ENCODE assay signal across 8 cellular contexts in the genomic region with DNA sequence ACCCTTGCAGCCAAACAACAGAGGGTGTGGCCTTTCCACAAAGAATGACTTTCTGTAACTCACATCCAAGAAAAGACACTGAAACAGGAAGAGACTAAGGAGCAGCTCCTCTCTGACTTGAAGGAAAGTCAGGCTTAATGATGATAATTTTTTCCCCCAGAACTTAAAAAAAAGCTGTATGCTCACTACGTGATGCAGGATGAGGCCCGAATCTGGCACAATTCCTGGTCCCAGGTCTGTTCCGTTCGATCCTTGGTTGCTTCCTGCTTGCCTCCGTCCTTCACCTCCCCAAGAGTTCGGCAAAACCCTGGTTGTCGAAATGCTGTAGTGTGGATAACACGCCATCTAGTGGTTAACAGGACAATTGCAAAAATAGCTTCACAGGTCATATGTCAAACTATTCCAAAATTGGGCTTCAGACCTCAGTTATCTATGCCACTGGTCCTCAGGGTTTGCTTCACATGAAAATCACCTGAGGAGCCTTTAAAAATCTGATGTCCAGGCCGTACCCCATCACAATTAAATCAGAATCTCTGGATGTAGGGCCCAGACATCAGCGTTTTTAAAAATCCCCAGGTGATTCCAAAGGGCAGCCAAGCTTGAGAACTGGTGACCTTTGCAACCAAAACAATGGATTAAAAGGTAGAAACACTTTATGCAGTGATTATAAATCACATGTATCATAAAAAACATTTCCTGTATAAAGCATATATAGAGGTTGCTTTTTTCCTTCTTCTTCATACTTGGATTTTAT. TPM values are rescaled to one million over a fixed set of nuclear protein-coding genes. Genes with fewer than 3 reads are reported as not detected.
DNase-seq lines count a peak whose midpoint lies in the region; ATAC-seq, FAIRE-seq and TF ChIP-seq lines count a peak whose summit lies in the region.

No MANE protein-coding gene starts in this region.

- peaks cover 7% of the 10 kb centered on the region for H3K4me1 Mint-ChIP-seq in activated CD4-positive, alpha-beta T cell treated with anti-CD3 and anti-CD28 coated beads, Interleukin-2, amount 10 ng/mL, durations not matched to agents 7 days and 5 days
- H3K4me1 Mint-ChIP-seq in mesothelial cell of epicardium, result no peaks in the 10 kb centered on the region
- peaks cover 8% of the 10 kb centered on the region for H3K4me1 Mint-ChIP-seq in stimulated activated naive CD8-positive, alpha-beta T cell treated with anti-CD3 and anti-CD28 coated beads, Interleukin-15, Interleukin-2, amounts not matched to agents 100 ng/mL and 50 ng/mL, for 24 hours (ENCODE audit: low read depth)

- peak; percentile 94 for TF ChIP-seq CTCF in mesothelial cell of epicardium (IDR thresholded peaks at IDR 0.05; ENCODE audit: unreplicated experiment)

- H3K9me3 Mint-ChIP-seq in activated CD4-positive, alpha-beta T cell treated with anti-CD3 and anti-CD28 coated beads, Interleukin-2, amount 10 ng/mL, durations not matched to agents 7 days and 5 days, result no peaks in the 10 kb centered on the region
- peaks cover under 1% of the 10 kb centered on the region for H3K9me3 Mint-ChIP-seq in mesothelial cell of epicardium
- no peaks in the 10 kb centered on the region for H3K9me3 Mint-ChIP-seq in stimulated activated naive CD8-positive, alpha-beta T cell treated with anti-CD3 and anti-CD28 coated beads, Interleukin-15, Interleukin-2, amounts not matched to agents 100 ng/mL and 50 ng/mL, for 24 hours

- peak overlapping the region; percentile 43 for H3K27ac Mint-ChIP-seq in activated CD4-positive, alpha-beta T cell treated with anti-CD3 and anti-CD28 coated beads, Interleukin-2, amount 10 ng/mL, durations not matched to agents 7 days and 5 days
- H3K27ac Mint-ChIP-seq in mesothelial cell of epicardium, result no peak overlapping the region
- H3K27ac Mint-ChIP-seq in stimulated activated naive CD8-positive, alpha-beta T cell treated with anti-CD3 and anti-CD28 coated beads, Interleukin-15, Interleukin-2, amounts not matched to agents 100 ng/mL and 50 ng/mL, for 24 hours, result no peak overlapping the region

- peak overlapping the region; percentile 62 for H3K4me3 Mint-ChIP-seq in activated CD4-positive, alpha-beta T cell treated with anti-CD3 and anti-CD28 coated beads, Interleukin-2, amount 10 ng/mL, durations not matched to agents 7 days and 5 days
- H3K4me3 Mint-ChIP-seq in mesothelial cell of epicardium, result peak overlapping the region; percentile 68
- peak overlapping the region; percentile 72 for H3K4me3 Mint-ChIP-seq in stimulated activated naive CD8-positive, alpha-beta T cell treated with anti-CD3 and anti-CD28 coated beads, Interleukin-15, Interleukin-2, amounts not matched to agents 100 ng/mL and 50 ng/mL, for 24 hours

- POLR2A ChIA-PET in activated CD4-positive, alpha-beta T cell treated with anti-CD3 and anti-CD28 coated beads, Interleukin-2, amount 10 ng/mL, durations not matched to agents 7 days and 5 days (lab: Charles Lee), result no interaction called here

- peaks cover 21% of the 10 kb centered on the region for H3K27me3 Mint-ChIP-seq in activated CD4-positive, alpha-beta T cell treated with anti-CD3 and anti-CD28 coated beads, Interleukin-2, amount 10 ng/mL, durations not matched to agents 7 days and 5 days
- H3K27me3 Mint-ChIP-seq in mesothelial cell of epicardium (ENCODE audit: low read depth), result peaks cover 5% of the 10 kb centered on the region
- H3K27me3 Mint-ChIP-seq in stimulated activated naive CD8-positive, alpha-beta T cell treated with anti-CD3 and anti-CD28 coated beads, Interleukin-15, Interleukin-2, amounts not matched to agents 100 ng/mL and 50 ng/mL, for 24 hours, result peaks cover 12% of the 10 kb centered on the region

- peak; percentile 78 for FAIRE-seq in endometrium (lab: Jason Lieb, UNC)

- DNase-seq in COLO668 (lab: John Stamatoyannopoulos, UW; ENCODE audit: unreplicated experiment) (peak; percentile 48), NCI-H345 treated with DMSO at 0.1 percent for 48 hours (lab: John Stamatoyannopoulos, UW; ENCODE audit: unreplicated experiment) (peak; percentile 45), mesothelial cell of epicardium (ENCODE audit: low spot score in 2 of 2, unreplicated experiment in 2 of 2) (peak in 1 of 2 experiments; percentile 46)
- peak; percentile 61 for DNase-seq in activated CD4-positive, alpha-beta T cell treated with anti-CD3 and anti-CD28 coated beads, Interleukin-2, amount 10 ng/mL, durations not matched to agents 7 days and 5 days

- ATAC-seq in GM19328 (IDR thresholded peaks at IDR 0.05; ENCODE audit: unreplicated experiment) (peak; percentile 86), HG03432 (IDR thresholded peaks at IDR 0.05; ENCODE audit: unreplicated experiment) (peak; percentile 74)

- H3K36me3 Mint-ChIP-seq in activated CD4-positive, alpha-beta T cell treated with anti-CD3 and anti-CD28 coated beads, Interleukin-2, amount 10 ng/mL, durations not matched to agents 7 days and 5 days (ENCODE audit: low read depth), result no peaks in the 10 kb centered on the region
- no peaks in the 10 kb centered on the region for H3K36me3 Mint-ChIP-seq in mesothelial cell of epicardium
- H3K36me3 Mint-ChIP-seq in stimulated activated naive CD8-positive, alpha-beta T cell treated with anti-CD3 and anti-CD28 coated beads, Interleukin-15, Interleukin-2, amounts not matched to agents 100 ng/mL and 50 ng/mL, for 24 hours (ENCODE audit: low read depth), result no peaks in the 10 kb centered on the region

- CTCF ChIA-PET in activated CD4-positive, alpha-beta T cell treated with anti-CD3 and anti-CD28 coated beads, Interleukin-2, amount 10 ng/mL, durations not matched to agents 7 days and 5 days (lab: Charles Lee), result interaction anchor here (0.6 to 2.3 kb wide), 11 partner anchors 9 to 633 kb away, joined by 3 to 7 read pairs (median 4); no protein-coding TSS in a partner anchor

RNA-seq across cellular contexts. Expression of gene SYNM, which starts 28.1 kb away (rescaled TPM):
- under 1 TPM; 0.08 to 0.12 TPM for total RNA-seq in activated CD4-positive, alpha-beta T cell treated with anti-CD3 and anti-CD28 coated beads, Interleukin-2, amount 10 ng/mL, durations not matched to agents 7 days and 5 days
- total RNA-seq in mesothelial cell of epicardium, result 1.2 to 1.4 TPM (median 1.3 TPM) in 3 replicates
